ENCODE assay signal across 16 cellular contexts in the genomic region with DNA sequence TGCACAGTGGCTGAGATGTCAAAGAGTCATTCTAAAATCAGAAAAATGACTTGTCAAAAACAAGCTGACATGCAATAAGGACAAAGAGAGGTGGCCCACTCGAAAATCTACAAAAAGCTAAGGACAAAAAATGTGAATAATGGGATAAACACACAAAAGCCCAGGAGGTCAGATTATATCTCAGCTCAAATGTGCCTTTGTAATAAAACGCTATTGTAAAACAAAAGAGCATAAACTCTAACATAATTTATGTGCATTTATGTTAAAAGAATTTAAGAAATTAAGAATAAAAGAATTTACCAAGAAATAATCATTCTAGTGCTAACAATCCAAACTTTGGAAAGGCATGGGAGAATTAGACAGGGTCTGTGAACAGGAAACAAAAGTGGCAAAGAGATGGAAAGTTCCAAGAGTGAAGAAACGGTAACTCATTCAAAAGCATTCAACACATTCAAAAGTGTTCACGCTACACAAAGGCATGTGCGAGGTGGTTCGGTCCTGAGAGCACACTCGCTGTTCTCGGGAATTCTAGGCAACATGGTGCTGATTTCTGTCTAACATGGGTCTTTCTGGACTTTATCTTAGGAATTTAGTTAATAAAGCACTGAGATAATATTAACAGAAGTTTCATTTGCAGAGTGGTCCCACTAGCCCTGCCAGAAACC.
DNase-seq lines count a peak whose midpoint lies in the region; ATAC-seq, FAIRE-seq and TF ChIP-seq lines count a peak whose summit lies in the region.
"Had no signal": no experiment of that assay in that cellular context is flagged by ENCODE, and none has a peak within 500 bp of the region (broad histone marks: within the 10 kb centered on the region; RNA-seq: fewer than 3 reads in every experiment).

No MANE protein-coding gene starts in this region.

- no peak for DNase-seq in IMR-90
- no peak for DNase-seq in colonic mucosa
- DNase-seq in mesenteric fat pad (ENCODE audit: low spot score) = peak; percentile 18
- no peak for DNase-seq in small intestine
- DNase-seq in stimulated activated CD4-positive, alpha-beta T cell treated with anti-CD3 and anti-CD28 coated beads, Interleukin-12 subunit alpha, Interleukin-12 subunit beta, amount 100 ng/mL, for 4 hours = no peak
- no peak for DNase-seq in stimulated activated CD4-positive, alpha-beta T cell treated with anti-CD3 and anti-CD28 coated beads, Interleukin-4, amount 100 ng/mL, for 4 hours
- no peak for DNase-seq in NCI-H1436 (lab: John Stamatoyannopoulos, UW)
- DNase-seq: ACHN; CD4-positive, alpha-beta T cell; DND-41; GDM1; MM.1S; SHP77 treated with DMSO at 0.1 percent for 48 hours had no signal

- H3K9me1 ChIP-seq in IMR-90 (ENCODE audit: insufficient read depth, low read length) = peaks cover 9% of the 10 kb centered on the region; the same call in 1 of the 2 replicates

- H3K4ac ChIP-seq in IMR-90 (ENCODE audit: low read depth, low read length) = 0 out of 2 replicates have a peak overlapping the region, but pooled peaks have one; percentile 9

- no peak overlapping the region for H3K9ac ChIP-seq in IMR-90 (ENCODE audit: low read depth, low read length)
- H3K9ac ChIP-seq in colonic mucosa (ENCODE audit: low read depth in 2 of 2, low read length in 2 of 2) = peak overlapping the region in 1 of 2 donors; percentile 55

- no peak overlapping the region for H2BK5ac ChIP-seq in IMR-90 (ENCODE audit: low read depth, low read length, poor library complexity, severe bottlenecking)

- ATAC-seq in IMR-90 (ENCODE audit: low read depth) = no peak

- no TSS peak for BruUV-seq in IMR-90 (replicated peaks; lab: Mats Ljungman, UMichigan)

- no peak overlapping the region for H4K5ac ChIP-seq in IMR-90 (ENCODE audit: low read depth, low read length)

- no peak overlapping the region for H4K8ac ChIP-seq in IMR-90 (ENCODE audit: low read depth in 2 of 2, low read length in 2 of 2)

- dilution Hi-C loops in IMR-90 (cut with HindIII; ENCODE audit: low sequenced_read_pairs, unreplicated experiment) = no loop called here

- no CpG with 5 or more reads among the region's 8 CpGs for WGBS in IMR-90 (ENCODE audit: extremely low coverage in 2 of 2, insufficient read length in 1 of 2), 2 experiments
- WGBS in small intestine, 3 donors = 90 to 93% (median 91%) methylated on average over 8 of the region's 8 CpGs

- H3K4me2 ChIP-seq in IMR-90 (ENCODE audit: low read depth, low read length) = no peak overlapping the region

- no peak overlapping the region for H3K27ac ChIP-seq in IMR-90 (ENCODE audit: insufficient read depth, low read length)
- H3K27ac ChIP-seq in colonic mucosa = peak overlapping the region; percentile 49
- peak overlapping the region; percentile 74 to 82 for H3K27ac ChIP-seq in small intestine (ENCODE audit: low read depth in 1 of 2, low read length in 1 of 2)

- no peak overlapping the region for H3K4me3 ChIP-seq in IMR-90 (ENCODE audit: insufficient read depth, low read depth, low read length)
- H3K4me3 ChIP-seq in colonic mucosa = no peak overlapping the region
- H3K4me3 ChIP-seq in small intestine (ENCODE audit: low read depth in 1 of 2, low read length in 2 of 2) = no peak overlapping the region

- TF ChIP-seq RAD21 in IMR-90 (IDR thresholded peaks at IDR 0.05; ENCODE audit: low read length) = no peak

- no peaks in the 10 kb centered on the region for H3K27me3 ChIP-seq in IMR-90 (ENCODE audit: control insufficient read depth, insufficient read depth, low read length)
- H3K27me3 ChIP-seq in colonic mucosa = no peaks in the 10 kb centered on the region
- no peaks in the 10 kb centered on the region for H3K27me3 ChIP-seq in small intestine (ENCODE audit: control insufficient read depth in 2 of 2, insufficient read depth in 2 of 2, low read length in 2 of 2)

- no peak overlapping the region for H2BK20ac ChIP-seq in IMR-90 (ENCODE audit: low read depth, low read length)

- H3K9me3 ChIP-seq in IMR-90 (ENCODE audit: control insufficient read depth, insufficient read depth, low read length) (no peaks in the 10 kb centered on the region), colonic mucosa (no peaks in the 10 kb centered on the region), small intestine (ENCODE audit: control insufficient read depth, low read depth) (no peaks in the 10 kb centered on the region)

- CTCF ChIA-PET in IMR-90 (lab: Yijun Ruan, JAX) = no interaction called here

- H4K20me1 ChIP-seq in IMR-90 (ENCODE audit: insufficient read depth, low read length) = no peaks in the 10 kb centered on the region

- no peak for FAIRE-seq in small intestine (lab: Jason Lieb, UNC)
- FAIRE-seq: D721Med, GM12892, RCC 7860 had no signal

- H2AFZ ChIP-seq in IMR-90 (replicated peaks; ENCODE audit: low read length, poor library complexity) = peak overlapping the region; percentile 56

- TF ChIP-seq CTCF in IMR-90 (conservative IDR thresholded peaks at IDR 0.05; ENCODE audit: low read depth, low read length) (no peak), colonic mucosa (IDR thresholded peaks at IDR 0.05) (no peak)

- intact Hi-C loops in IMR-90 (cut with micrococcal nuclease) (no loop called here), colonic mucosa (cut with DNase I) (loop anchor here (5.0 to 10.0 kb wide), 3 partner anchors 55 to 262 kb away; no protein-coding TSS in a partner anchor)

- H2BK15ac ChIP-seq in IMR-90 (ENCODE audit: low read depth, low read length) = no peak overlapping the region

- TF ChIP-seq POLR2A in IMR-90 (IDR thresholded peaks at IDR 0.05; ENCODE audit: low read depth, low read length) = no peak

- no peak overlapping the region for H2BK120ac ChIP-seq in IMR-90 (ENCODE audit: low read depth, low read length)

- in situ Hi-C loops in IMR-90 (cut with MboI; ENCODE audit: low sequenced_read_pairs) = loop anchor here (10.0 kb wide), 1 partner anchor 185 kb away; no protein-coding TSS in a partner anchor

- no peak overlapping the region for H3K56ac ChIP-seq in IMR-90 (ENCODE audit: extremely low read depth, insufficient read depth, low read length)

- no peak overlapping the region for H2AK9ac ChIP-seq in IMR-90 (replicated peaks; ENCODE audit: low read depth, low read length, poor library complexity)

- no peaks in the 10 kb centered on the region for H3K79me1 ChIP-seq in IMR-90 (ENCODE audit: low read depth in 1 of 2, low read length in 2 of 2)

- no peak overlapping the region for H3K18ac ChIP-seq in IMR-90 (ENCODE audit: low read depth, low read length)

- no peak overlapping the region for H3K14ac ChIP-seq in IMR-90 (replicated peaks; ENCODE audit: low read depth, low read length)

- H3K36me3 ChIP-seq in IMR-90 (ENCODE audit: control insufficient read depth, insufficient read depth, low read length) = no peaks in the 10 kb centered on the region
- H3K36me3 ChIP-seq in colonic mucosa = no peaks in the 10 kb centered on the region
- H3K36me3 ChIP-seq in small intestine (ENCODE audit: control insufficient read depth in 2 of 2, insufficient read depth in 2 of 2, low read length in 2 of 2) = no peaks in the 10 kb centered on the region

- H3K23ac ChIP-seq in IMR-90 (ENCODE audit: low read depth, low read length) = no peak overlapping the region

- H2AK5ac ChIP-seq in IMR-90 (ENCODE audit: low read depth, low read length) = no peak overlapping the region

- no peaks in the 10 kb centered on the region; the same call in 1 of the 2 replicates for H3K4me1 ChIP-seq in IMR-90 (ENCODE audit: control insufficient read depth, insufficient read depth, low read length)
- H3K4me1 ChIP-seq in colonic mucosa = peaks cover 7% of the 10 kb centered on the region
- H3K4me1 ChIP-seq in small intestine (ENCODE audit: control insufficient read depth in 2 of 2, insufficient read depth in 1 of 2, low read depth in 1 of 2, low read length in 1 of 2) = peaks cover 0 to 2% of the 10 kb centered on the region in 2 donors

- POLR2A ChIA-PET in IMR-90 (lab: Charles Lee; ENCODE audit: unreplicated experiment) = no interaction called here

- no peak overlapping the region for H4K91ac ChIP-seq in IMR-90 (ENCODE audit: insufficient read depth, low read depth, low read length)

TF ChIP-seq in IMR-90, 13 proteins besides CTCF, POLR2A, EP300 and RAD21:
- no peak for TF ChIP-seq BHLHE40 (IDR thresholded peaks at IDR 0.05; ENCODE audit: low read depth, low read length)
- no peak for TF ChIP-seq MAZ (IDR thresholded peaks at IDR 0.05; ENCODE audit: borderline replicate concordance, low read depth, low read length)
- TF ChIP-seq, protein P1, sequence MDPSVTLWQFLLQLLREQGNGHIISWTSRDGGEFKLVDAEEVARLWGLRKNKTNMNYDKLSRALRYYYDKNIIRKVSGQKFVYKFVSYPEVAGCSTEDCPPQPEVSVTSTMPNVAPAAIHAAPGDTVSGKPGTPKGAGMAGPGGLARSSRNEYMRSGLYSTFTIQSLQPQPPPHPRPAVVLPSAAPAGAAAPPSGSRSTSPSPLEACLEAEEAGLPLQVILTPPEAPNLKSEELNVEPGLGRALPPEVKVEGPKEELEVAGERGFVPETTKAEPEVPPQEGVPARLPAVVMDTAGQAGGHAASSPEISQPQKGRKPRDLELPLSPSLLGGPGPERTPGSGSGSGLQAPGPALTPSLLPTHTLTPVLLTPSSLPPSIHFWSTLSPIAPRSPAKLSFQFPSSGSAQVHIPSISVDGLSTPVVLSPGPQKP (IDR thresholded peaks at IDR 0.05; ENCODE audit: borderline replicate concordance, low read depth, low read length) = no peak
- TF ChIP-seq RCOR1 (IDR thresholded peaks at IDR 0.05; ENCODE audit: insufficient replicate concordance, low read length) = no peak
- TF ChIP-seq MXI1 (IDR thresholded peaks at IDR 0.05; ENCODE audit: borderline replicate concordance, low read depth, low read length) = no peak
- no peak for TF ChIP-seq RFX5 (IDR thresholded peaks at IDR 0.05; ENCODE audit: low read depth, low read length)
- no peak for TF ChIP-seq CHD1 (IDR thresholded peaks at IDR 0.05; ENCODE audit: low read depth, low read length)
- TF ChIP-seq SMC3 (IDR thresholded peaks at IDR 0.05; ENCODE audit: low read depth, low read length) = no peak
- TF ChIP-seq MAFK (IDR thresholded peaks at IDR 0.05; ENCODE audit: low read depth, low read length) = no peak
- no peak for TF ChIP-seq CEBPB (IDR thresholded peaks at IDR 0.05; ENCODE audit: low read depth, low read length)
- no peak for TF ChIP-seq FOS (IDR thresholded peaks at IDR 0.05; ENCODE audit: low read depth, low read length)
- no peak for TF ChIP-seq NFE2L2 (IDR thresholded peaks at IDR 0.05; ENCODE audit: low read depth, low read length)
- TF ChIP-seq, protein P2, sequence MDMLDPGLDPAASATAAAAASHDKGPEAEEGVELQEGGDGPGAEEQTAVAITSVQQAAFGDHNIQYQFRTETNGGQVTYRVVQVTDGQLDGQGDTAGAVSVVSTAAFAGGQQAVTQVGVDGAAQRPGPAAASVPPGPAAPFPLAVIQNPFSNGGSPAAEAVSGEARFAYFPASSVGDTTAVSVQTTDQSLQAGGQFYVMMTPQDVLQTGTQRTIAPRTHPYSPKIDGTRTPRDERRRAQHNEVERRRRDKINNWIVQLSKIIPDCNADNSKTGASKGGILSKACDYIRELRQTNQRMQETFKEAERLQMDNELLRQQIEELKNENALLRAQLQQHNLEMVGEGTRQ (IDR thresholded peaks at IDR 0.05; ENCODE audit: low read depth, low read length) = no peak
TF ChIP-seq in IMR-90: peak in this region for 0.
